ENCODE assay signal across 26 cellular contexts in the genomic region with DNA sequence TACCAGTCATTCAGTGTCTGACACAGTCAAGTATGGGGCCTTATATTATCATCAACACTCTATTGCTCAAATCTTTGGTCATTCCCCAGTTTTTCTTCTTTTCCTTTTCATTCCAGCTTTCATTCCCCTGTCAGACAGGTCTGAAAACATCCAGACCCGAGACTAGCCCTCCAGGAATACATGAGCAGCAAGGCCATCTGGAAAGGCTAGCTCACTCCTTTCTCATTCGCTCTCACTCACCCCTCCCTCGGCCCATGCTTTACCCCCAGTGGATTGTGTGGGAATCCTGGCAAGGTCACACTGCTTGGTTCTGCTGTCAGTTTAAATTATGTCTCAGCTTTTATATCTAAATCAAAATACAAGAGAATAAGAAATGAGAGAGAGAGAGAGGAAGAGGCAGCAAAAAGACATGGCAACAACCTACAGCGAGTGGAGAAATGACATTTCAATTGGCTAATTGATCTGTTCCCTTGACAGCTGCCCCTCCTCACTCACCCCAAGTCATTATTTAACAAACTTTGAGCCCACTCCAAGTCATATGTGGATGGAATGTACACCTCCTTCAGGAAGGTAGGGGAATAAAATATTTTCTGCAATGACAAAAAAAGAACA.
DNase-seq lines count a peak whose midpoint lies in the region; ATAC-seq and TF ChIP-seq lines count a peak whose summit lies in the region.
"Had no signal": no experiment of that assay in that cellular context is flagged by ENCODE, and none has a peak within 500 bp of the region (broad histone marks: within the 10 kb centered on the region; RNA-seq: fewer than 3 reads in every experiment).

No MANE protein-coding gene starts in this region.

- H3K36me3 ChIP-seq in IMR-90 (ENCODE audit: control insufficient read depth, insufficient read depth, low read length) (no peaks in the 10 kb centered on the region), adrenal gland (replicated peaks in 1 of 2) (no peaks in the 10 kb centered on the region), sigmoid colon (no peaks in the 10 kb centered on the region), Karpas-422 (ENCODE audit: insufficient read depth, low read length) (no peaks in the 10 kb centered on the region)
- H3K36me3 ChIP-seq: tibial artery had no signal

- H3K4me2 ChIP-seq in IMR-90 (ENCODE audit: low read depth, low read length), result no peak overlapping the region
- no peak overlapping the region for H3K4me2 ChIP-seq in Karpas-422 (ENCODE audit: low read depth, low read length, poor library complexity, severe bottlenecking)
- H3K4me2 ChIP-seq: KMS-11 had no signal

- H3K56ac ChIP-seq in IMR-90 (ENCODE audit: extremely low read depth, insufficient read depth, low read length), result no peak overlapping the region

- dilution Hi-C loops in IMR-90 (cut with HindIII; ENCODE audit: low sequenced_read_pairs, unreplicated experiment), result no loop called here

- no peaks in the 10 kb centered on the region for H3K79me2 ChIP-seq in Karpas-422 (ENCODE audit: low read length)

- H3K4ac ChIP-seq in IMR-90 (ENCODE audit: low read depth, low read length), result peak overlapping the region; percentile 31; the same call in 1 of the 2 replicates

- H2BK15ac ChIP-seq in IMR-90 (ENCODE audit: low read depth, low read length), result no peak overlapping the region

- H3K4me1 ChIP-seq in IMR-90 (ENCODE audit: control insufficient read depth, insufficient read depth, low read length) (peaks cover 1% of the 10 kb centered on the region; the same call in 1 of the 2 replicates), adrenal gland (replicated peaks in 1 of 2) (peaks cover under 1 to 5% of the 10 kb centered on the region in 2 donors), sigmoid colon (peaks cover 0 to 20% (median 15%) of the 10 kb centered on the region in 4 donors), Karpas-422 (ENCODE audit: low read length) (no peaks in the 10 kb centered on the region)
- H3K4me1 ChIP-seq: Caco-2, foreskin keratinocyte, tibial artery had no signal

- no peak overlapping the region for H4K8ac ChIP-seq in IMR-90 (ENCODE audit: low read depth in 2 of 2, low read length in 2 of 2)

- no CpG with 5 or more reads among the region's 4 CpGs for WGBS in IMR-90 (ENCODE audit: extremely low coverage in 2 of 2, insufficient read length in 1 of 2), 2 experiments
- WGBS in adrenal gland, 4 donors, result 40 to 53% (median 49%) methylated on average over 4 of the region's 4 CpGs
- 76 to 86% methylated on average over 4 of the region's 4 CpGs for WGBS in sigmoid colon, 2 donors

- H3K9me2 ChIP-seq in Karpas-422 (replicated peaks; ENCODE audit: insufficient read depth, low read length), result no peaks in the 10 kb centered on the region

- H4K5ac ChIP-seq in IMR-90 (ENCODE audit: low read depth, low read length), result no peak overlapping the region

- H3K9me1 ChIP-seq in IMR-90 (ENCODE audit: insufficient read depth, low read length), result no peaks in the 10 kb centered on the region

- in situ Hi-C loops in IMR-90 (cut with MboI; ENCODE audit: low sequenced_read_pairs), result no loop called here

- H4K20me1 ChIP-seq in IMR-90 (ENCODE audit: insufficient read depth, low read length) (no peaks in the 10 kb centered on the region), Karpas-422 (ENCODE audit: insufficient read depth, low read depth, low read length) (no peaks in the 10 kb centered on the region)

- H2BK20ac ChIP-seq in IMR-90 (ENCODE audit: low read depth, low read length), result no peak overlapping the region

- H2BK120ac ChIP-seq in IMR-90 (ENCODE audit: low read depth, low read length), result no peak overlapping the region

- H3K18ac ChIP-seq in IMR-90 (ENCODE audit: low read depth, low read length), result no peak overlapping the region

- H3K14ac ChIP-seq in IMR-90 (replicated peaks; ENCODE audit: low read depth, low read length), result no peak overlapping the region

- no peak overlapping the region for H2AK9ac ChIP-seq in IMR-90 (replicated peaks; ENCODE audit: low read depth, low read length, poor library complexity)

- TF ChIP-seq CTCF in IMR-90 (conservative IDR thresholded peaks at IDR 0.05; ENCODE audit: low read depth, low read length), result no peak
- no peak for TF ChIP-seq CTCF in adrenal gland (IDR thresholded peaks at IDR 0.05)
- no peak for TF ChIP-seq CTCF in sigmoid colon (IDR thresholded peaks at IDR 0.05)

- ATAC-seq in IMR-90 (ENCODE audit: low read depth) (no peak), GM19023 (IDR thresholded peaks at IDR 0.05; ENCODE audit: unreplicated experiment) (no peak), HG02852 (IDR thresholded peaks at IDR 0.05; ENCODE audit: unreplicated experiment) (no peak)
- ATAC-seq: activated naive CD8-positive, alpha-beta T cell treated with anti-CD3 and anti-CD28 coated beads, Interleukin-2, amount 50 U/mL, for 24 hours; foreskin keratinocyte; left lobe of liver; natural killer cell; PC-3 had no signal

- POLR2A ChIA-PET in IMR-90 (lab: Charles Lee; ENCODE audit: unreplicated experiment), result no interaction called here

- intact Hi-C loops in IMR-90 (cut with micrococcal nuclease) (no loop called here), adrenal gland (cut with DNase I) (no loop called here), sigmoid colon (cut with DNase I) (no loop called here)

- H3K9ac ChIP-seq in IMR-90 (ENCODE audit: low read depth, low read length) (no peak overlapping the region), Karpas-422 (ENCODE audit: low read length) (no peak overlapping the region)
- H3K9ac ChIP-seq: KMS-11 had no signal

- H2AK5ac ChIP-seq in IMR-90 (ENCODE audit: low read depth, low read length), result no peak overlapping the region

- BruUV-seq in IMR-90 (replicated peaks; lab: Mats Ljungman, UMichigan), result no TSS peak

- H3K23ac ChIP-seq in IMR-90 (ENCODE audit: low read depth, low read length), result no peak overlapping the region

- H3K27me3 ChIP-seq in IMR-90 (ENCODE audit: control insufficient read depth, insufficient read depth, low read length), result no peaks in the 10 kb centered on the region
- H3K27me3 ChIP-seq in adrenal gland, result no peaks in the 10 kb centered on the region
- no peaks in the 10 kb centered on the region for H3K27me3 ChIP-seq in sigmoid colon
- H3K27me3 ChIP-seq in Karpas-422 (ENCODE audit: low read length), result no peaks in the 10 kb centered on the region
- H3K27me3 ChIP-seq: foreskin keratinocyte, tibial artery had no signal

- H3K4me3 ChIP-seq in IMR-90 (ENCODE audit: insufficient read depth, low read depth, low read length), result no peak overlapping the region
- no peak overlapping the region for H3K4me3 ChIP-seq in adrenal gland
- H3K4me3 ChIP-seq in sigmoid colon, result no peak overlapping the region
- no peak overlapping the region for H3K4me3 ChIP-seq in Karpas-422 (ENCODE audit: low read length)
- H3K4me3 ChIP-seq: tibial artery had no signal

- CTCF ChIA-PET in IMR-90 (lab: Yijun Ruan, JAX), result interaction anchor here (0.9 kb wide), 1 partner anchor 17 kb away, joined by 4 read pairs; no protein-coding TSS in a partner anchor

- H2BK5ac ChIP-seq in IMR-90 (ENCODE audit: low read depth, low read length, poor library complexity, severe bottlenecking), result no peak overlapping the region

- no peak for TF ChIP-seq RAD21 in IMR-90 (IDR thresholded peaks at IDR 0.05; ENCODE audit: low read length)

- no peaks in the 10 kb centered on the region for H3K79me1 ChIP-seq in IMR-90 (ENCODE audit: low read depth in 1 of 2, low read length in 2 of 2)

- no peak overlapping the region for H4K91ac ChIP-seq in IMR-90 (ENCODE audit: insufficient read depth, low read depth, low read length)

- H2AFZ ChIP-seq in IMR-90 (replicated peaks; ENCODE audit: low read length, poor library complexity), result no peak overlapping the region
- no peak overlapping the region for H2AFZ ChIP-seq in Karpas-422 (ENCODE audit: low read length)

- no peak for DNase-seq in IMR-90
- DNase-seq in adrenal gland, result peak; percentile 19 to 68 (median 25)
- peak; percentile 72 for DNase-seq in islet precursor cell
- DNase-seq in sigmoid colon, result peak; percentile 71
- no peak for DNase-seq in Karpas-422
- DNase-seq: activated CD4-positive, alpha-beta T cell treated with anti-CD3 and anti-CD28 coated beads, Interleukin-2, amount 10 ng/mL, durations not matched to agents 24 days and 14 days; activated naive CD8-positive, alpha-beta T cell treated with anti-CD3 and anti-CD28 coated beads, Interleukin-2, amount 50 U/mL, for 24 hours; activated T-cell treated with anti-CD3 and anti-CD28 coated beads, Interleukin-2, amount 50 U/mL, for 48 hours; Caco-2; effector CD8-positive, alpha-beta T cell; foreskin keratinocyte; hypothalamus; immature natural killer cell; natural killer cell; NCI-H1436 treated with DMSO at 0.1 percent for 48 hours; NK-92 treated with Interleukin-12 subunit alpha and Interleukin-12 subunit beta, amount 100 ng/mL, for 24 hours; PC-3; small intestine; T-helper 9 cell; tibial artery had no signal

- TF ChIP-seq EP300 in sigmoid colon (IDR thresholded peaks at IDR 0.05), result no peak

- TF ChIP-seq POLR2A in IMR-90 (IDR thresholded peaks at IDR 0.05; ENCODE audit: low read depth, low read length) (no peak), adrenal gland (IDR thresholded peaks at IDR 0.05) (no peak), sigmoid colon (IDR thresholded peaks at IDR 0.05) (no peak)

- H3K9me3 ChIP-seq in IMR-90 (ENCODE audit: control insufficient read depth, insufficient read depth, low read length) (no peaks in the 10 kb centered on the region), adrenal gland (replicated peaks in 1 of 3) (no peaks in the 10 kb centered on the region), sigmoid colon (no peaks in the 10 kb centered on the region), Karpas-422 (ENCODE audit: low read length) (no peaks in the 10 kb centered on the region)
- H3K9me3 ChIP-seq: Caco-2, tibial artery had no signal

- H3K27ac ChIP-seq in IMR-90 (ENCODE audit: insufficient read depth, low read length) (no peak overlapping the region), adrenal gland (peak overlapping the region in 1 of 5 donors; percentile 15), sigmoid colon (peak overlapping the region in 3 of 4 donors; percentile 14 to 54 (median 37)), Karpas-422 (ENCODE audit: low read length) (no peak overlapping the region)
- H3K27ac ChIP-seq: C4-2B, epithelial cell of prostate, foreskin keratinocyte, KMS-11, tibial artery had no signal

TF ChIP-seq in IMR-90, 13 proteins besides CTCF, POLR2A, EP300 and RAD21:
- no peak for TF ChIP-seq SMC3 (IDR thresholded peaks at IDR 0.05; ENCODE audit: low read depth, low read length)
TF ChIP-seq in IMR-90: peak in this region for 0.

Comparison
In these comparisons a context has a peak if more than half of its experiments do, and no peak if none do; other contexts are left out.
1. DNase-seq: peak in adrenal gland (7 of 7), islet precursor cell (single experiment) and sigmoid colon (single experiment); none in IMR-90 (single experiment) and Karpas-422 (single experiment).
2. H3K27ac ChIP-seq: peak in sigmoid colon (3 of 4); none in IMR-90 (single experiment) and Karpas-422 (single experiment).